ENCODE assay signal across 18 cellular contexts in the genomic region with DNA sequence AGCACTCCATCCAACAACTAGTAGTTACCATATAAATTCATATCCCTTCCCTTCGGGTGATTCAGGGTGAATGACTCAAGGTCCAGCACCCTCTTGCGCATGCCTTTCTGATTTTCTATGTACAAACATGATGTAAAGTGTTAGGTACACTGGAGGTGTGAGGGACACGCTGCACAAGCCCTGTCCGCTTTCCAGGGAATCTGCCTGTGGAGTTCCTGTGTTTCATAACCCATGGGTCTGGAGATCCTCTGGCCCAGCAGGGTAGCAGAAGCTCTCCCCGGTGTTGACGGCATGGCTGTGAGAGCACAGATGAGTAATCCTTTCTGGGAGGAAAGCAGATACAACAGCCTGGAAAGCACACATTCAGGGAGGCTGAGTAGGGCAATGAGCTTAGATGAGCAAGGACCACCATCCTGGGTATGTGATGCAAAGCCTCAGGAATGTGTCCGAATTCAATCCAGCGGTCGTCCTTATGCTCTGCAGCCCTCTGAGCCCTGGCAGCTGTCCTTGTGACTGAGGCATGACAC.
DNase-seq lines count a peak whose midpoint lies in the region; ATAC-seq and TF ChIP-seq lines count a peak whose summit lies in the region.
"Had no signal": no experiment of that assay in that cellular context is flagged by ENCODE, and none has a peak within 500 bp of the region (broad histone marks: within the 10 kb centered on the region; RNA-seq: fewer than 3 reads in every experiment).

No MANE protein-coding gene starts in this region.

- H4K20me1 ChIP-seq in fibroblast of lung (ENCODE audit: control insufficient read depth, extremely low read depth, insufficient read depth, low read length) (no peaks in the 10 kb centered on the region), PC-9 (ENCODE audit: insufficient read depth) (no peaks in the 10 kb centered on the region)

- H3K36me3 Mint-ChIP-seq in activated naive CD4-positive, alpha-beta T cell treated with anti-CD3 and anti-CD28 coated beads, Interleukin-2, amount 50 U/mL, for 72 hours: no peaks in the 10 kb centered on the region
- H3K36me3 Mint-ChIP-seq in activated CD4-positive, alpha-beta memory T cell treated with anti-CD3 and anti-CD28 coated beads, Interleukin-2, amount 10 ng/mL, durations not matched to agents 7 days and 5 days (ENCODE audit: low read depth): no peaks in the 10 kb centered on the region
- H3K36me3 Mint-ChIP-seq: stimulated activated naive B cell treated with anti-CD40 and anti-IgM and Interleukin-4, amounts not matched to agents 10 μg/mL and 1 μg/mL and 100 μg/mL, for 72 hours had no signal

- no peaks in the 10 kb centered on the region for H3K9me2 ChIP-seq in PC-9 (ENCODE audit: insufficient read depth)

- CTCF ChIA-PET in RWPE1 (lab: Yijun Ruan, JAX): no interaction called here
- CTCF ChIA-PET in PC-9 (lab: Charles Lee): interaction anchor here (0.6 kb wide), 1 partner anchor 24 kb away, joined by 3 read pairs; no protein-coding TSS in a partner anchor
- CTCF ChIA-PET in activated CD4-positive, alpha-beta memory T cell treated with anti-CD3 and anti-CD28 coated beads, Interleukin-2, amount 10 ng/mL, durations not matched to agents 7 days and 5 days (lab: Charles Lee): interaction anchor here (0.7 kb wide), 1 partner anchor 216 kb away, joined by 3 read pairs; no protein-coding TSS in a partner anchor

- H3K79me2 ChIP-seq in fibroblast of lung (ENCODE audit: control insufficient read depth, insufficient read depth, low read length): no peaks in the 10 kb centered on the region
- H3K79me2 ChIP-seq in PC-9 (ENCODE audit: low read depth): no peaks in the 10 kb centered on the region

- POLR2A ChIA-PET in RWPE1 (lab: Yijun Ruan, JAX; ENCODE audit: low non-redundant PET): no interaction called here
- POLR2A ChIA-PET in PC-9 (lab: Charles Lee; ENCODE audit: unreplicated experiment): interaction anchor here (0.6 kb wide), 1 partner anchor 456 kb away, joined by 4 read pairs; no protein-coding TSS in a partner anchor
- POLR2A ChIA-PET in activated CD4-positive, alpha-beta memory T cell treated with anti-CD3 and anti-CD28 coated beads, Interleukin-2, amount 10 ng/mL, durations not matched to agents 7 days and 5 days (lab: Charles Lee): no interaction called here

- no peak overlapping the region for H3K9ac ChIP-seq in fibroblast of lung (ENCODE audit: insufficient read depth, low read length)

- intact Hi-C loops in PC-9 (cut with micrococcal nuclease; ENCODE audit: unreplicated experiment): no loop called here
- intact Hi-C loops in left ventricle myocardium superior (cut with micrococcal nuclease): no loop called here

- H3K4me3 Mint-ChIP-seq in activated CD4-positive, alpha-beta memory T cell treated with anti-CD3 and anti-CD28 coated beads, Interleukin-2, amount 10 ng/mL, durations not matched to agents 7 days and 5 days: no peak overlapping the region
- H3K4me3 Mint-ChIP-seq: HFFc6; stimulated activated naive B cell treated with anti-CD40 and anti-IgM and Interleukin-4, amounts not matched to agents 10 μg/mL and 1 μg/mL and 100 μg/mL, for 72 hours had no signal

- H3K36me3 ChIP-seq in fibroblast of lung (ENCODE audit: control insufficient read depth, insufficient read depth, low read length): no peaks in the 10 kb centered on the region
- H3K36me3 ChIP-seq in PC-9 (ENCODE audit: low read depth): no peaks in the 10 kb centered on the region

- TF ChIP-seq CTCF in RWPE1 (conservative IDR thresholded peaks at IDR 0.05; ENCODE audit: low read depth) (no peak), fibroblast of lung (conservative IDR thresholded peaks at IDR 0.05 in 1 of 2, IDR thresholded peaks at IDR 0.05 in 1 of 2; ENCODE audit: low read depth in 1 of 2, low read length in 2 of 2) (no peak), PC-9 (conservative IDR thresholded peaks at IDR 0.05) (no peak)

- peaks cover 0 to 3% of the 10 kb centered on the region in 2 donors for H3K9me3 Mint-ChIP-seq in activated naive CD4-positive, alpha-beta T cell treated with anti-CD3 and anti-CD28 coated beads, Interleukin-2, amount 50 U/mL, for 72 hours
- H3K9me3 Mint-ChIP-seq in activated CD4-positive, alpha-beta memory T cell treated with anti-CD3 and anti-CD28 coated beads, Interleukin-2, amount 10 ng/mL, durations not matched to agents 7 days and 5 days: no peaks in the 10 kb centered on the region

- DNase-seq in EL (peak; percentile 95), RWPE1 (ENCODE audit: low spot score) (peak; percentile 20), fibroblast of lung (ENCODE audit: low read depth in 2 of 2) (peak; percentile 1 to 72), non-pigmented ciliary epithelial cell (ENCODE audit: low read depth) (peak; percentile 60), PC-9 (no peak), left ventricle myocardium superior (no peak)
- no peak for DNase-seq in activated naive CD4-positive, alpha-beta T cell treated with anti-CD3 and anti-CD28 coated beads, Interleukin-2, amount 50 U/mL, for 72 hours (ENCODE audit: low spot score in 2 of 2)
- DNase-seq in activated CD4-positive, alpha-beta memory T cell treated with anti-CD3 and anti-CD28 coated beads, Interleukin-2, amount 10 ng/mL, durations not matched to agents 7 days and 5 days: no peak
- DNase-seq: activated CD8-positive, alpha-beta memory T cell treated with anti-CD3 and anti-CD28 coated beads, Interleukin-2, amount 50 U/mL, for 48 hours; aorta; DMS79 treated with DMSO at 0.1 percent for 48 hours; HFFc6; midbrain; NCI-H1436 treated with DMSO at 0.1 percent for 48 hours; NCI-H69; stimulated activated naive B cell treated with anti-CD40 and anti-IgM and Interleukin-4, amounts not matched to agents 10 μg/mL and 1 μg/mL and 100 μg/mL, for 72 hours had no signal

- peak overlapping the region; percentile 55 for H3K27ac ChIP-seq in RWPE1
- no peak overlapping the region for H3K27ac ChIP-seq in fibroblast of lung (ENCODE audit: insufficient read depth, low read length)
- no peak overlapping the region for H3K27ac ChIP-seq in PC-9
- H3K27ac ChIP-seq: VCaP had no signal

- BruUV-seq in PC-9 (replicated peaks; lab: Mats Ljungman, UMichigan): no TSS peak

- H3K27ac Mint-ChIP-seq in activated naive CD4-positive, alpha-beta T cell treated with anti-CD3 and anti-CD28 coated beads, Interleukin-2, amount 50 U/mL, for 72 hours: no peak overlapping the region
- H3K27ac Mint-ChIP-seq in activated CD4-positive, alpha-beta memory T cell treated with anti-CD3 and anti-CD28 coated beads, Interleukin-2, amount 10 ng/mL, durations not matched to agents 7 days and 5 days: no peak overlapping the region
- H3K27ac Mint-ChIP-seq: HFFc6; progenitor cell of endocrine pancreas; stimulated activated naive B cell treated with anti-CD40 and anti-IgM and Interleukin-4, amounts not matched to agents 10 μg/mL and 1 μg/mL and 100 μg/mL, for 72 hours had no signal

- H2AFZ ChIP-seq in fibroblast of lung (ENCODE audit: low read length) (no peak overlapping the region), PC-9 (no peak overlapping the region)

- H3F3A ChIP-seq in PC-9 (ENCODE audit: insufficient read depth, low read depth): no peaks in the 10 kb centered on the region

- no peak for ATAC-seq in activated naive CD4-positive, alpha-beta T cell treated with anti-CD3 and anti-CD28 coated beads, Interleukin-2, amount 50 U/mL, for 72 hours
- ATAC-seq in left ventricle myocardium superior: no peak
- ATAC-seq: stimulated activated naive B cell treated with anti-CD40 and anti-IgM and Interleukin-4, amounts not matched to agents 10 μg/mL and 1 μg/mL and 100 μg/mL, for 72 hours had no signal

- H3K27me3 ChIP-seq in fibroblast of lung (ENCODE audit: control insufficient read depth, insufficient read depth, low read length) (no peaks in the 10 kb centered on the region), PC-9 (ENCODE audit: insufficient read depth, low read depth) (no peaks in the 10 kb centered on the region)

- H3K9me3 ChIP-seq in fibroblast of lung (ENCODE audit: control insufficient read depth, insufficient read depth, low read depth, low read length) (no peaks in the 10 kb centered on the region), PC-9 (ENCODE audit: insufficient read depth, low read depth) (peaks cover 17% of the 10 kb centered on the region; the same call in 1 of the 2 replicates)

- no peaks in the 10 kb centered on the region for H3K27me3 Mint-ChIP-seq in activated CD4-positive, alpha-beta memory T cell treated with anti-CD3 and anti-CD28 coated beads, Interleukin-2, amount 10 ng/mL, durations not matched to agents 7 days and 5 days

- no peaks in the 10 kb centered on the region for H3K4me1 ChIP-seq in fibroblast of lung (ENCODE audit: control insufficient read depth, extremely low read depth, insufficient read depth, low read length)
- H3K4me1 ChIP-seq in PC-9 (replicated peaks; ENCODE audit: insufficient read depth): peaks cover 12% of the 10 kb centered on the region

- no peak overlapping the region for H3K4me3 ChIP-seq in fibroblast of lung (replicated peaks in 1 of 4; ENCODE audit: control extremely low read depth in 1 of 4, insufficient read depth in 1 of 4, low read depth in 3 of 4, low read length in 4 of 4)
- no peak overlapping the region for H3K4me3 ChIP-seq in PC-9

- H3K4me2 ChIP-seq in fibroblast of lung (ENCODE audit: extremely low read depth, insufficient read depth, low read length): no peak overlapping the region
- no peak overlapping the region for H3K4me2 ChIP-seq in PC-9

- H3K4me1 Mint-ChIP-seq in activated CD4-positive, alpha-beta memory T cell treated with anti-CD3 and anti-CD28 coated beads, Interleukin-2, amount 10 ng/mL, durations not matched to agents 7 days and 5 days: no peaks in the 10 kb centered on the region
- H3K4me1 Mint-ChIP-seq: stimulated activated naive B cell treated with anti-CD40 and anti-IgM and Interleukin-4, amounts not matched to agents 10 μg/mL and 1 μg/mL and 100 μg/mL, for 72 hours had no signal

Comparison
In these comparisons a context has a peak if more than half of its experiments do, and no peak if none do; other contexts are left out.
1. DNase-seq: peak in EL (single experiment), RWPE1 (single experiment), fibroblast of lung (2 of 2) and non-pigmented ciliary epithelial cell (single experiment); none in PC-9 (0 of 2), activated naive CD4-positive, alpha-beta T cell treated with anti-CD3 and anti-CD28 coated beads, Interleukin-2, amount 50 U/mL, for 72 hours (0 of 2), left ventricle myocardium superior (single experiment) and activated CD4-positive, alpha-beta memory T cell treated with anti-CD3 and anti-CD28 coated beads, Interleukin-2, amount 10 ng/mL, durations not matched to agents 7 days and 5 days (single experiment).